ENCODE assay signal across 9 cellular contexts in genomic region chr7:41134242-41134872, GRCh38.
DNase-seq lines count a peak whose midpoint lies in the region; ATAC-seq and TF ChIP-seq lines count a peak whose summit lies in the region.
"Had no signal": no experiment of that assay in that cellular context is flagged by ENCODE, and none has a peak within 500 bp of the region (broad histone marks: within the 10 kb centered on the region; RNA-seq: fewer than 3 reads in every experiment).

No MANE protein-coding gene starts in this region.

- H3K36me3 ChIP-seq in breast epithelium (no peaks in the 10 kb centered on the region), spleen (no peaks in the 10 kb centered on the region)

- 18 to 43% (median 30%) methylated on average over 3 of the region's 3 CpGs for WGBS in spleen, 5 donors

- H3K27me3 Mint-ChIP-seq in MCF 10A (ENCODE audit: insufficient read depth, unreplicated experiment): no peaks in the 10 kb centered on the region
- peaks cover 0 to 2% (median 2%) of the 10 kb centered on the region in 3 donors for H3K27me3 Mint-ChIP-seq in CD14-positive monocyte (ENCODE audit: low read depth in 3 of 3)

- H3K27ac Mint-ChIP-seq in MCF 10A (ENCODE audit: low read depth, unreplicated experiment) (peak overlapping the region; percentile 4), CD14-positive monocyte (no peak overlapping the region)
- H3K27ac Mint-ChIP-seq: B cell had no signal

- CTCF ChIA-PET in MCF 10A (lab: Yijun Ruan, JAX): no interaction called here

- POLR2A ChIA-PET in MCF 10A (lab: Yijun Ruan, JAX): interaction anchor here (0.7 to 1.1 kb wide), 3 partner anchors 8 to 13 kb away, joined by 4 to 6 read pairs (median 4); no protein-coding TSS in a partner anchor

- no peak overlapping the region for H3K4me3 ChIP-seq in breast epithelium
- no peak overlapping the region for H3K4me3 ChIP-seq in spleen

- H3K9me3 Mint-ChIP-seq in MCF 10A (ENCODE audit: unreplicated experiment) (no peaks in the 10 kb centered on the region), CD14-positive monocyte (peaks cover 0 to 9% (median 2%) of the 10 kb centered on the region in 7 donors)

- H3K4me1 Mint-ChIP-seq in MCF 10A (ENCODE audit: insufficient read depth, unreplicated experiment) (peaks cover 6% of the 10 kb centered on the region), CD14-positive monocyte (peaks cover 6% of the 10 kb centered on the region)

- intact Hi-C loops in MCF 10A (cut with micrococcal nuclease) (no loop called here), breast epithelium (cut with DNase I; ENCODE audit: low total_unique reads) (no loop called here), CD14-positive monocyte (cut with micrococcal nuclease) (no loop called here), spleen (cut with DNase I; ENCODE audit: low total_unique reads) (no loop called here)

- H3K36me3 Mint-ChIP-seq in MCF 10A (ENCODE audit: insufficient read depth, unreplicated experiment) (no peaks in the 10 kb centered on the region), CD14-positive monocyte (no peaks in the 10 kb centered on the region)

- H3K27ac ChIP-seq in breast epithelium (no peak overlapping the region), spleen (no peak overlapping the region)

- TF ChIP-seq CTCF in MCF 10A (IDR thresholded peaks at IDR 0.05; ENCODE audit: unreplicated experiment): no peak
- no peak for TF ChIP-seq CTCF in breast epithelium (IDR thresholded peaks at IDR 0.05)
- no peak for TF ChIP-seq CTCF in CD14-positive monocyte (IDR thresholded peaks at IDR 0.05)
- TF ChIP-seq CTCF in spleen (IDR thresholded peaks at IDR 0.05 in 8 of 11, conservative IDR thresholded peaks at IDR 0.05 in 3 of 11): no peak

- no TSS peak for BruUV-seq in MCF 10A (replicated peaks; lab: Mats Ljungman, UMichigan)

- DNase-seq in MCF 10A (ENCODE audit: unreplicated experiment) (peak; percentile 30), breast epithelium (ENCODE audit: low spot score in 2 of 2) (no peak), astrocyte of the hippocampus (ENCODE audit: low read depth, low spot score) (peak; percentile 31), CD14-positive monocyte (ENCODE audit: low spot score) (no peak), spleen (no peak), DMS79 treated with DMSO at 0.1 percent for 48 hours (lab: John Stamatoyannopoulos, UW) (no peak)
- DNase-seq in activated CD4-positive, alpha-beta T cell treated with anti-CD3 and anti-CD28 coated beads, Interleukin-2, amount 50 U/mL, for 1 hour: no peak

- H3K27me3 ChIP-seq in breast epithelium (no peaks in the 10 kb centered on the region), spleen (replicated peaks in 1 of 7) (peaks cover 0 to 7% (median 0%) of the 10 kb centered on the region in 7 donors)

- H3K4me1 ChIP-seq in breast epithelium (no peaks in the 10 kb centered on the region), spleen (peaks cover 0 to 20% (median 1%) of the 10 kb centered on the region in 6 donors)

- peak; percentile 81 for ATAC-seq in HG03108 (IDR thresholded peaks at IDR 0.05; ENCODE audit: unreplicated experiment)

- TF ChIP-seq POLR2A in breast epithelium (IDR thresholded peaks at IDR 0.05) (no peak), spleen (IDR thresholded peaks at IDR 0.05) (no peak)

- no peak overlapping the region for H3K4me3 Mint-ChIP-seq in MCF 10A (ENCODE audit: unreplicated experiment)
- H3K4me3 Mint-ChIP-seq in CD14-positive monocyte: no peak overlapping the region
- H3K4me3 Mint-ChIP-seq: B cell had no signal

- H3K9me3 ChIP-seq in breast epithelium: no peaks in the 10 kb centered on the region
- H3K9me3 ChIP-seq in spleen: no peaks in the 10 kb centered on the region

Comparison
In these comparisons a context has a peak if more than half of its experiments do, and no peak if none do; other contexts are left out.
1. DNase-seq: peak in MCF 10A (single experiment) and astrocyte of the hippocampus (single experiment); none in breast epithelium (0 of 2), CD14-positive monocyte (single experiment), spleen (single experiment), DMS79 treated with DMSO at 0.1 percent for 48 hours (single experiment) and activated CD4-positive, alpha-beta T cell treated with anti-CD3 and anti-CD28 coated beads, Interleukin-2, amount 50 U/mL, for 1 hour (single experiment).